8 cellular contexts compared by ENCODE assay signal in the genomic region with DNA sequence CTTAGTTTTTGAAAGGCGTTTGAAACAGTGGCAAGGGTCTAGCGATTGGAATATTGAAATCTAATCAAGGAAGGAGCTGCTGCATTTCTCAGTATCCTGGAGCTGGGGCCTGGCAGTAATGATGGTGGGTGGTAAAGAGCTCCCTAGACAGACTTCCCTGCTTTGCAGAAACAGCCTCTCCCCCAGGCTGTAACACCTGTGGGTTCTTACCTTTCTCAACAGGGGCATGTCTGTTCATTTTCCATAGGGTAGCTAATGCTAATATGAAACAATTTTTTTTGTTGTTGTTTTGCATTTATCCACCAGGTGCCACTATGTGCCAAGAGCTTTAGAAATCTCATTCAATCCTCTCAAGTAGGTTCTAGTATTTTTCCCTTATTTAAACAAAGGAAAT.
A peak's percentile ranks its signal among the peaks of the same experiment; 100 is the strongest.
DNase-seq lines count a peak whose midpoint lies in the region; ATAC-seq, FAIRE-seq and TF ChIP-seq lines count a peak whose summit lies in the region.

No MANE protein-coding gene starts in this region.

- H3K4me1 Mint-ChIP-seq in MCF 10A (ENCODE audit: insufficient read depth, unreplicated experiment), result peaks cover 12% of the 10 kb centered on the region
- peaks cover 2 to 10% of the 10 kb centered on the region in 2 donors for H3K4me1 Mint-ChIP-seq in stimulated activated naive B cell treated with anti-CD40 and anti-IgM and Interleukin-4, amounts not matched to agents 10 μg/mL and 1 μg/mL and 100 μg/mL, for 72 hours

- no peaks in the 10 kb centered on the region for H3K79me2 ChIP-seq in endothelial cell of umbilical vein (ENCODE audit: control insufficient read depth, insufficient read depth, low read length)

- dilution Hi-C loops in endothelial cell of umbilical vein (cut with MboI; ENCODE audit: extremely low pct_ligation_motif_present, low sequenced_read_pairs), result no loop called here

- intact Hi-C loops in MCF 10A (cut with micrococcal nuclease), result no loop called here
- intact Hi-C loops in breast epithelium (cut with DNase I; ENCODE audit: low total_unique reads), result no loop called here
- intact Hi-C loops in endothelial cell of umbilical vein (cut with micrococcal nuclease), result loop anchor here (1.0 kb wide), 1 partner anchor 110 kb away; no protein-coding TSS in a partner anchor

- BruUV-seq in MCF 10A (replicated peaks; lab: Mats Ljungman, UMichigan) (no TSS peak), endothelial cell of umbilical vein (replicated peaks; lab: Mats Ljungman, UMichigan) (no TSS peak)

- no peak overlapping the region for H3K4me3 Mint-ChIP-seq in MCF 10A (ENCODE audit: unreplicated experiment)
- H3K4me3 Mint-ChIP-seq in stimulated activated naive B cell treated with anti-CD40 and anti-IgM and Interleukin-4, amounts not matched to agents 10 μg/mL and 1 μg/mL and 100 μg/mL, for 72 hours, result no peak overlapping the region

- no peaks in the 10 kb centered on the region for H3K9me3 Mint-ChIP-seq in MCF 10A (ENCODE audit: unreplicated experiment)
- no peaks in the 10 kb centered on the region for H3K9me3 Mint-ChIP-seq in stimulated activated naive B cell treated with anti-CD40 and anti-IgM and Interleukin-4, amounts not matched to agents 10 μg/mL and 1 μg/mL and 100 μg/mL, for 72 hours

- no peak overlapping the region for H3K9ac ChIP-seq in endothelial cell of umbilical vein (replicated peaks; ENCODE audit: extremely low read depth, insufficient read depth, low read length)

- no peaks in the 10 kb centered on the region for H3K36me3 ChIP-seq in breast epithelium
- no peaks in the 10 kb centered on the region for H3K36me3 ChIP-seq in endothelial cell of umbilical vein (ENCODE audit: control insufficient read depth in 2 of 2, extremely low read depth in 1 of 2, insufficient read depth in 2 of 2, low read length in 2 of 2)

- no peak for TF ChIP-seq POLR2A in breast epithelium (IDR thresholded peaks at IDR 0.05)
- TF ChIP-seq POLR2A in endothelial cell of umbilical vein (IDR thresholded peaks at IDR 0.05; ENCODE audit: low read depth, low read length), result no peak

- H3K9me1 ChIP-seq in endothelial cell of umbilical vein (replicated peaks; ENCODE audit: control insufficient read depth, extremely low read depth, insufficient read depth, low read length), result no peaks in the 10 kb centered on the region

- H3K4me1 ChIP-seq in breast epithelium, result no peaks in the 10 kb centered on the region
- no peaks in the 10 kb centered on the region for H3K4me1 ChIP-seq in endothelial cell of umbilical vein (ENCODE audit: control insufficient read depth, extremely low read depth, insufficient read depth, low read length)

- H3K36me3 Mint-ChIP-seq in MCF 10A (ENCODE audit: insufficient read depth, unreplicated experiment), result no peaks in the 10 kb centered on the region
- H3K36me3 Mint-ChIP-seq in stimulated activated naive B cell treated with anti-CD40 and anti-IgM and Interleukin-4, amounts not matched to agents 10 μg/mL and 1 μg/mL and 100 μg/mL, for 72 hours, result no peaks in the 10 kb centered on the region

- H3K27ac ChIP-seq in breast epithelium, result no peak overlapping the region
- H3K27ac ChIP-seq in endothelial cell of umbilical vein (ENCODE audit: insufficient read depth, low read depth, low read length), result no peak overlapping the region

- H3K27ac Mint-ChIP-seq in MCF 10A (ENCODE audit: low read depth, unreplicated experiment), result no peak overlapping the region
- H3K27ac Mint-ChIP-seq in stimulated activated naive B cell treated with anti-CD40 and anti-IgM and Interleukin-4, amounts not matched to agents 10 μg/mL and 1 μg/mL and 100 μg/mL, for 72 hours, result no peak overlapping the region

- H3K4me3 ChIP-seq in breast epithelium (no peak overlapping the region), endothelial cell of umbilical vein (replicated peaks in 1 of 3; ENCODE audit: insufficient read depth in 1 of 3, low read depth in 1 of 3, low read length in 3 of 3) (no peak overlapping the region)

- DNase-seq in MCF 10A (ENCODE audit: unreplicated experiment) (peak; percentile 50), breast epithelium (ENCODE audit: low spot score in 2 of 2) (no peak), NAMALWA (ENCODE audit: low spot score) (peak; percentile 66), endothelial cell of umbilical vein (ENCODE audit: low read depth, low spot score) (peak; percentile 45), NCI-H146 (lab: John Stamatoyannopoulos, UW) (no peak)
- no peak for DNase-seq in stimulated activated naive B cell treated with anti-CD40 and anti-IgM and Interleukin-4, amounts not matched to agents 10 μg/mL and 1 μg/mL and 100 μg/mL, for 72 hours
- no peak for DNase-seq in activated CD4-positive, alpha-beta T cell treated with anti-CD3 and anti-CD28 coated beads, Interleukin-2, amount 50 U/mL, for 48 hours

- TF ChIP-seq CTCF in MCF 10A (IDR thresholded peaks at IDR 0.05; ENCODE audit: unreplicated experiment) (peak; percentile 34), breast epithelium (IDR thresholded peaks at IDR 0.05) (peak in 1 of 3 donors; percentile 7), endothelial cell of umbilical vein (IDR thresholded peaks at IDR 0.05; ENCODE audit: extremely low read depth in 1 of 2, insufficient read depth in 1 of 2, low read depth in 1 of 2, low read length in 2 of 2) (peak in 1 of 2 donors; percentile 4)

- peak; percentile 59 for ATAC-seq in HG02642 (IDR thresholded peaks at IDR 0.05; ENCODE audit: poor library complexity, unreplicated experiment)
- peak; percentile 57 to 63 for ATAC-seq in stimulated activated naive B cell treated with anti-CD40 and anti-IgM and Interleukin-4, amounts not matched to agents 10 μg/mL and 1 μg/mL and 100 μg/mL, for 72 hours (replicated peaks)

- peaks cover 0 to 23% of the 10 kb centered on the region in 2 donors for H3K27me3 ChIP-seq in breast epithelium
- H3K27me3 ChIP-seq in endothelial cell of umbilical vein (ENCODE audit: control insufficient read depth in 2 of 2, insufficient read depth in 2 of 2, low read length in 2 of 2), result peaks cover 23 to 25% of the 10 kb centered on the region in 2 experiments

- H3K9me3 ChIP-seq in breast epithelium, result no peaks in the 10 kb centered on the region
- H3K9me3 ChIP-seq in endothelial cell of umbilical vein (replicated peaks; ENCODE audit: control insufficient read depth, insufficient read depth, low read length), result no peaks in the 10 kb centered on the region

- H3K27me3 Mint-ChIP-seq in MCF 10A (ENCODE audit: insufficient read depth, unreplicated experiment), result peaks cover 44% of the 10 kb centered on the region
- H3K27me3 Mint-ChIP-seq in stimulated activated naive B cell treated with anti-CD40 and anti-IgM and Interleukin-4, amounts not matched to agents 10 μg/mL and 1 μg/mL and 100 μg/mL, for 72 hours, result peaks cover 29 to 33% of the 10 kb centered on the region in 2 donors

- FAIRE-seq in endothelial cell of umbilical vein (lab: Jason Lieb, UNC), result peak; percentile 67

- POLR2A ChIA-PET in MCF 10A (lab: Yijun Ruan, JAX) (interaction anchor here (0.6 to 1.2 kb wide), 2 partner anchors 108 to 346 kb away, joined by 3 to 4 read pairs; no protein-coding TSS in a partner anchor), endothelial cell of umbilical vein (lab: Charles Lee) (no interaction called here)

- H2AFZ ChIP-seq in endothelial cell of umbilical vein (ENCODE audit: low read depth, low read length), result no peak overlapping the region

- no peaks in the 10 kb centered on the region for H4K20me1 ChIP-seq in endothelial cell of umbilical vein (replicated peaks; ENCODE audit: control insufficient read depth, extremely low read depth, insufficient read depth, low read length)

- H3K4me2 ChIP-seq in endothelial cell of umbilical vein (ENCODE audit: insufficient read depth, low read length), result no peak overlapping the region

- CTCF ChIA-PET in MCF 10A (lab: Yijun Ruan, JAX) (interaction anchor here (0.5 to 4.3 kb wide), 74 partner anchors 9 to 1977 kb away, joined by 3 to 48 read pairs (median 4); no protein-coding TSS in a partner anchor), endothelial cell of umbilical vein (lab: Charles Lee) (interaction anchor here (0.7 to 2.5 kb wide), 42 partner anchors 9 to 1428 kb away, joined by 3 to 58 read pairs (median 4); no protein-coding TSS in a partner anchor)

TF ChIP-seq in endothelial cell of umbilical vein, 7 proteins besides CTCF, POLR2A, EP300 and RAD21:
- no peak for TF ChIP-seq FOS (IDR thresholded peaks at IDR 0.05; ENCODE audit: borderline replicate concordance, insufficient read depth, low read length)
- no peak for TF ChIP-seq GATA2 (IDR thresholded peaks at IDR 0.05; ENCODE audit: insufficient read depth, insufficient read length, low read depth, low read length)
- TF ChIP-seq POLR2AphosphoS5 (IDR thresholded peaks at IDR 0.05; ENCODE audit: insufficient read depth, low read depth, low read length), result no peak
- TF ChIP-seq, protein P1, sequence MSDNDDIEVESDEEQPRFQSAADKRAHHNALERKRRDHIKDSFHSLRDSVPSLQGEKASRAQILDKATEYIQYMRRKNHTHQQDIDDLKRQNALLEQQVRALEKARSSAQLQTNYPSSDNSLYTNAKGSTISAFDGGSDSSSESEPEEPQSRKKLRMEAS (IDR thresholded peaks at IDR 0.05; ENCODE audit: insufficient read depth, insufficient read length), result no peak
- no peak for TF ChIP-seq JUN (IDR thresholded peaks at IDR 0.05; ENCODE audit: borderline replicate concordance, insufficient read depth, insufficient read length, low read depth)
- TF ChIP-seq EZH2 (IDR thresholded peaks at IDR 0.05; ENCODE audit: borderline replicate concordance, low read depth, low read length, severe bottlenecking), result no peak
- no peak for TF ChIP-seq MYC (IDR thresholded peaks at IDR 0.05; ENCODE audit: low read depth, low read length)
TF ChIP-seq in endothelial cell of umbilical vein: peak in this region for 0.

Comparison
In these comparisons a context has a peak if more than half of its experiments do, and no peak if none do; other contexts are left out.
1. DNase-seq: peak in MCF 10A (single experiment), NAMALWA (single experiment) and endothelial cell of umbilical vein (single experiment); none in breast epithelium (0 of 2), stimulated activated naive B cell treated with anti-CD40 and anti-IgM and Interleukin-4, amounts not matched to agents 10 μg/mL and 1 μg/mL and 100 μg/mL, for 72 hours (single experiment), activated CD4-positive, alpha-beta T cell treated with anti-CD3 and anti-CD28 coated beads, Interleukin-2, amount 50 U/mL, for 48 hours (0 of 2) and NCI-H146 (single experiment).